9 cellular contexts compared by ENCODE assay signal in the genomic region with DNA sequence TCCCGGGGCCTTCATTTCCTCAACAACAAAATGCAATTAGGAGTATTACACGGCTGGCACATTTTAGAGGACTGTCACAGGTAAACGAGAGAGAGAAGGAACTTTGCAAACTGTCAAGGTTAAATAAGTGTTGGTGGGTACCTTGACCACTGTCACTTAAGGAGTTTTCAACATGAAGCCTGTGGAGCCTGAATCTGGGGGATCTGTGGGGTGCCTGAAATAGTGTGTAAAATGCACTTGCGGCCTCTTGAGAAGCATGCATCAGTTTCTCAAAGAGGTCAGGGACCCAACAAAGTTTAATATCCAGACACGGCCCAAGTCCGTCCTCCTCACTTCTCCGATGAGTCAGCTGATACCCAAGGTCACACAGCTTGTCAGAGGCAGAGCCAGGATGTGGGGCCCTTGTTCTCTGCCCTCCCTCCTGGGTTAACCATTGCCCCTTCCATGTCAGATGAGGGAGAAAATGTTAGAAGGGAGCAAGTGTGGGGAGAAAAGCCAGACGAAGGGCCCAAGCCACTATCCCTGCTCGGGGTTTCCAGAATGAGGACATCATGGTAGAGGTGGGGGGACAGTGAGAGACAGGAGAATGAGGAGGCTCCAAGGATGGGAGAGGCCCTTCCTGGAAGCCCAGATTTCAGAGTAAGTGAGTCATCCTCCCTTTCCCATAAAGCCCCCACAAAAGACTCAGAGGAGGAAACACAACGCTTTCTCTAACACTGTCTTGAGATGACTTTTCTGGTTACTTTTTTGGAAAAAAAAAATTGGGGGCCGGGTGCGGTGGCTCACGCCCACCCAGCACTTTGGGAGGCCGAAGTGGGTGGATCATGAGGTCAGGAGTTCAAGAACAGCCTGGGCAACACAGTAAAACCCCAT. TPM values are rescaled to one million over a fixed set of nuclear protein-coding genes. Genes with fewer than 3 reads are reported as not detected.
DNase-seq lines count a peak whose midpoint lies in the region; ATAC-seq and TF ChIP-seq lines count a peak whose summit lies in the region.
"Had no signal": no experiment of that assay in that cellular context is flagged by ENCODE, and none has a peak within 500 bp of the region (broad histone marks: within the 10 kb centered on the region; RNA-seq: fewer than 3 reads in every experiment).

No MANE protein-coding gene starts in this region.

- H3K27ac ChIP-seq in lung (ENCODE audit: low read depth in 1 of 2, low read length in 1 of 2) (peak overlapping the region; percentile 8 to 34), tibial nerve (peak overlapping the region in 3 of 4 donors; percentile 49 to 73 (median 68)), ascending aorta (peak overlapping the region in 1 of 2 donors; percentile 27), aorta (ENCODE audit: low read depth in 1 of 2, low read length in 2 of 2) (no peak overlapping the region)

- WGBS in lung, 2 donors, result 67 to 81% methylated on average over 14 of the region's 14 CpGs
- WGBS in tibial nerve, 2 donors, result 41 to 44% methylated on average over 14 of the region's 14 CpGs
- 89% methylated on average over 14 of the region's 14 CpGs for WGBS in aorta, 2 donors

- peak overlapping the region; percentile 91 for H3K27ac Mint-ChIP-seq in activated naive CD8-positive, alpha-beta T cell treated with anti-CD3 and anti-CD28 coated beads, Interleukin-2, amount 50 U/mL, for 24 hours

- no peak overlapping the region for H3K4me3 ChIP-seq in lung
- no peak overlapping the region for H3K4me3 ChIP-seq in tibial nerve
- no peak overlapping the region for H3K4me3 ChIP-seq in ascending aorta
- no peak overlapping the region for H3K4me3 ChIP-seq in aorta (ENCODE audit: low read length in 2 of 2)

- H3K4me1 Mint-ChIP-seq in activated naive CD8-positive, alpha-beta T cell treated with anti-CD3 and anti-CD28 coated beads, Interleukin-2, amount 50 U/mL, for 24 hours, result peaks cover 43% of the 10 kb centered on the region

- no peaks in the 10 kb centered on the region for H3K9me3 ChIP-seq in lung (ENCODE audit: control insufficient read depth in 2 of 2, insufficient read depth in 1 of 2, low read length in 1 of 2)
- no peaks in the 10 kb centered on the region for H3K9me3 ChIP-seq in tibial nerve
- no peaks in the 10 kb centered on the region for H3K9me3 ChIP-seq in ascending aorta
- H3K9me3 ChIP-seq in aorta (ENCODE audit: control insufficient read depth, low read length), result no peaks in the 10 kb centered on the region

- no peaks in the 10 kb centered on the region for H3K27me3 Mint-ChIP-seq in activated naive CD8-positive, alpha-beta T cell treated with anti-CD3 and anti-CD28 coated beads, Interleukin-2, amount 50 U/mL, for 24 hours

- H3K4me1 ChIP-seq in lung (ENCODE audit: control insufficient read depth in 2 of 2, insufficient read depth in 2 of 2, low read length in 2 of 2) (peaks cover 4 to 18% of the 10 kb centered on the region in 2 donors), tibial nerve (peaks cover 0 to 33% (median 2%) of the 10 kb centered on the region in 4 donors), ascending aorta (peaks cover 0 to 3% of the 10 kb centered on the region in 2 donors), aorta (ENCODE audit: control insufficient read depth in 1 of 2, insufficient read depth in 2 of 2, low read length in 2 of 2) (no peaks in the 10 kb centered on the region)

- intact Hi-C loops in ascending aorta (cut with DNase I) (no loop called here), aorta (cut with DNase I) (no loop called here)

- TF ChIP-seq CTCF in lung (IDR thresholded peaks at IDR 0.05; ENCODE audit: control extremely low read depth, extremely low read depth) (no peak), tibial nerve (IDR thresholded peaks at IDR 0.05) (no peak), ascending aorta (IDR thresholded peaks at IDR 0.05) (no peak)

- TF ChIP-seq EP300 in tibial nerve (IDR thresholded peaks at IDR 0.05), result no peak

- DNase-seq in activated naive CD4-positive, alpha-beta T cell treated with Interleukin-2 at 50 U/mL for 16 hours, result peak; percentile 8
- DNase-seq in activated naive CD4-positive, alpha-beta T cell treated with anti-CD3 and anti-CD28 coated beads, Interleukin-2, amount 50 U/mL, for 16 hours, result no peak
- no peak for DNase-seq in activated naive CD8-positive, alpha-beta T cell treated with anti-CD3 and anti-CD28 coated beads, Interleukin-2, amount 50 U/mL, for 24 hours
- DNase-seq in lung (ENCODE audit: low spot score) (no peak), tibial nerve (ENCODE audit: low spot score in 2 of 2) (no peak), ascending aorta (ENCODE audit: low spot score in 2 of 2) (no peak), aorta (no peak), germinal center (ENCODE audit: low spot score) (no peak)
- DNase-seq: NCI-H510A treated with DMSO at 0.1 percent for 48 hours had no signal

- peak; percentile 40 for ATAC-seq in activated naive CD8-positive, alpha-beta T cell treated with anti-CD3 and anti-CD28 coated beads, Interleukin-2, amount 50 U/mL, for 24 hours
- ATAC-seq in lung (ENCODE audit: insufficient read depth, low FRiP score), result no peak
- no peak for ATAC-seq in aorta (ENCODE audit: low FRiP score)

- no peaks in the 10 kb centered on the region for H3K9me3 Mint-ChIP-seq in activated naive CD8-positive, alpha-beta T cell treated with anti-CD3 and anti-CD28 coated beads, Interleukin-2, amount 50 U/mL, for 24 hours

- TF ChIP-seq POLR2A in tibial nerve (IDR thresholded peaks at IDR 0.05), result no peak

- H3K27me3 ChIP-seq in lung (ENCODE audit: control insufficient read depth, insufficient read depth), result no peaks in the 10 kb centered on the region
- peaks cover 0 to 8% of the 10 kb centered on the region in 2 donors for H3K27me3 ChIP-seq in tibial nerve
- peaks cover 9% of the 10 kb centered on the region for H3K27me3 ChIP-seq in ascending aorta
- no peaks in the 10 kb centered on the region for H3K27me3 ChIP-seq in aorta (ENCODE audit: control insufficient read depth in 1 of 2, insufficient read depth in 2 of 2, low read length in 1 of 2)

- H3K4me3 Mint-ChIP-seq in activated naive CD8-positive, alpha-beta T cell treated with anti-CD3 and anti-CD28 coated beads, Interleukin-2, amount 50 U/mL, for 24 hours, result peak overlapping the region; percentile 35

- no peaks in the 10 kb centered on the region for H3K36me3 ChIP-seq in lung (ENCODE audit: control insufficient read depth in 2 of 2, insufficient read depth in 2 of 2, low read length in 2 of 2)
- no peaks in the 10 kb centered on the region for H3K36me3 ChIP-seq in tibial nerve
- H3K36me3 ChIP-seq in ascending aorta, result no peaks in the 10 kb centered on the region
- no peaks in the 10 kb centered on the region for H3K36me3 ChIP-seq in aorta (ENCODE audit: control insufficient read depth in 1 of 2, insufficient read depth in 2 of 2, low read length in 1 of 2)

- no peaks in the 10 kb centered on the region for H3K36me3 Mint-ChIP-seq in activated naive CD8-positive, alpha-beta T cell treated with anti-CD3 and anti-CD28 coated beads, Interleukin-2, amount 50 U/mL, for 24 hours (ENCODE audit: low read depth)

RNA-seq across cellular contexts. Expression of a gene that starts 42.2 kb away (rescaled TPM):
- total RNA-seq in lung (10 to 100 TPM in 1 of 2 donors, 1 to 10 TPM in 1; 5.9 to 33.1 TPM), tibial nerve (1 to 10 TPM in 3 of 4 donors, under 1 TPM in 1; 0.22 to 4.7 (median 2.2) TPM), ascending aorta (1.3 TPM), aorta (1 to 10 TPM; 1.7 to 3.1 TPM)
- polyA plus RNA-seq in lung (10 to 100 TPM; 11.3 to 26.1 TPM), aorta (10 to 100 TPM in 1 of 2 donors, under 1 TPM in 1; 0.51 to 30.7 TPM)

RNA-seq across cellular contexts. Expression of a gene that starts 49.9 kb away (rescaled TPM):
- total RNA-seq in lung (10 to 100 TPM; 19.8 to 26.7 TPM), tibial nerve (10 to 100 TPM; 10.7 to 27.6 (median 20.9) TPM), ascending aorta (26.0 TPM), aorta (10 to 100 TPM; 24.2 to 28.6 TPM)
- polyA plus RNA-seq in lung (10 to 100 TPM; 14.0 to 14.2 TPM), aorta (10 to 100 TPM; 14.7 to 15.0 TPM)

Comparison
In these comparisons a context has a peak if more than half of its experiments do, and no peak if none do; other contexts are left out.
1. H3K27ac ChIP-seq: peak in lung (2 of 2) and tibial nerve (3 of 4); none in aorta (0 of 2).